ENCODE assay signal across 1 cellular context in the genomic region with DNA sequence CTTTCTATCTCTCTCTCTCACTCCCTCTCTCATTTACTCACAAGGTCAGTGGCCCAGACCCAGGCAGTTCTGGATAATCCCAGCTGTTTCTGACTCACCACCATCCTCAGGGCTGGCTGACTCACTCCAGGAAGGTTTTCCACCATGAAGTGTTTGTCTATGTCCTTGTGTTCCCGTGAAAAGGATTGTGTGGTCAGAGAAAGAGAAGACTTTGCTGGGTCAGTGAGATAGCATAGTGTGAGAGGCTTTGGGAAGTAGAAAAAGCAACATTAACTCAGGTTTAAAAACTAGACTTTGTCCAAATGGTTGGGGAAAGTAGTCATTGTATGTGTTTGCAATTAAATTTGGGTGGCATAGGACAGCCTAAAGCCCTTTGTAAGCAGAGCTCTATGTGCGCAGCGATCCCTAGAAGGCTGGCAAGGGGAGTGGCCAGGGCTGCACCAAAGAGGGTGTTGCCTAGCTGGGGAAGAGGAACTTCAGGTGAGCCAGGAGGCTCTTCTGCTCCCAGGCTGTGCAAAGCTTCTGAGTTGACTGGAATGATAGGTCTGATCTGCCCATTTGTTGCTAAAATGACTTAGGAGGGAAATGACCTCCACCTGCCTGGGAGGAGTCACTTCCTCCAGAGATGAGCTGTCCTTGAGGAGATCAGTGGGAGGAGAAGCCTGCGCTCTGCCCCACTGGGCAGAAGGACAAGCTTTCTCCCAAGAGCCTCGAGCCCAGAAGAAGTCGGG.
TF ChIP-seq lines count a peak whose summit lies in the region.

No MANE protein-coding gene starts in this region.

TF ChIP-seq in HepG2, 621 proteins besides CTCF, POLR2A, EP300 and RAD21 (continues in another document):
- TF ChIP-seq, protein P1, sequence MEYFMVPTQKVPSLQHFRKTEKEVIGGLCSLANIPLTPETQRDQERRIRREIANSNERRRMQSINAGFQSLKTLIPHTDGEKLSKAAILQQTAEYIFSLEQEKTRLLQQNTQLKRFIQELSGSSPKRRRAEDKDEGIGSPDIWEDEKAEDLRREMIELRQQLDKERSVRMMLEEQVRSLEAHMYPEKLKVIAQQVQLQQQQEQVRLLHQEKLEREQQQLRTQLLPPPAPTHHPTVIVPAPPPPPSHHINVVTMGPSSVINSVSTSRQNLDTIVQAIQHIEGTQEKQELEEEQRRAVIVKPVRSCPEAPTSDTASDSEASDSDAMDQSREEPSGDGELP (IDR thresholded peaks at IDR 0.05; ENCODE audit: borderline replicate concordance, low read depth): peak; percentile 90
- TF ChIP-seq JUNB (CRISPR knock-in tag; IDR thresholded peaks at IDR 0.05; ENCODE audit: borderline replicate concordance) (0 out of 2 replicates have a peak, but pooled peaks have one; percentile 50), ZNF589 (CRISPR knock-in tag; conservative IDR thresholded peaks at IDR 0.05) (no peak), PHF21A (CRISPR knock-in tag; IDR thresholded peaks at IDR 0.05) (peak; percentile 17; the same call in 1 of the 2 replicates), PCBP2 (optimal IDR thresholded peaks at IDR 0.05; ENCODE audit: low read depth, low read length, poor library complexity, severe bottlenecking) (no peak), ZNF44 (CRISPR knock-in tag; IDR thresholded peaks at IDR 0.05) (no peak), HOXD1 (CRISPR knock-in tag; IDR thresholded peaks at IDR 0.05) (no peak), HMG20A (CRISPR knock-in tag; IDR thresholded peaks at IDR 0.05; ENCODE audit: borderline replicate concordance) (peak; percentile 61), FOXK1 (CRISPR knock-in tag; IDR thresholded peaks at IDR 0.05; ENCODE audit: borderline replicate concordance, low read depth) (no peak), FOSL2 (CRISPR knock-in tag; IDR thresholded peaks at IDR 0.05) (peak; percentile 96), ZNF263 (CRISPR knock-in tag; IDR thresholded peaks at IDR 0.05) (peak; percentile 28; the same call in 1 of the 2 replicates), ZNF350 (CRISPR knock-in tag; IDR thresholded peaks at IDR 0.05; ENCODE audit: borderline replicate concordance, low read depth) (0 out of 2 replicates have a peak, but pooled peaks have one; percentile 10), BCL6 (CRISPR knock-in tag; IDR thresholded peaks at IDR 0.05) (peak; percentile 20; the same call in 1 of the 2 replicates), CHCHD3 (CRISPR knock-in tag; IDR thresholded peaks at IDR 0.05) (no peak), POLR2AphosphoS5 (IDR thresholded peaks at IDR 0.05; ENCODE audit: low read depth, low read length) (no peak), FOSL1 (CRISPR knock-in tag; IDR thresholded peaks at IDR 0.05; ENCODE audit: borderline replicate concordance) (peak; percentile 71), ZNF558 (CRISPR knock-in tag; IDR thresholded peaks at IDR 0.05; ENCODE audit: borderline replicate concordance) (no peak), ZNF615 (CRISPR knock-in tag; IDR thresholded peaks at IDR 0.05; ENCODE audit: borderline replicate concordance) (no peak), ELF3 (CRISPR knock-in tag; IDR thresholded peaks at IDR 0.05) (peak; percentile 56; the same call in 1 of the 2 replicates), ATF7 (IDR thresholded peaks at IDR 0.05) (no peak), ATF7 (CRISPR knock-in tag; IDR thresholded peaks at IDR 0.05) (no peak)
- TF ChIP-seq, protein P2, sequence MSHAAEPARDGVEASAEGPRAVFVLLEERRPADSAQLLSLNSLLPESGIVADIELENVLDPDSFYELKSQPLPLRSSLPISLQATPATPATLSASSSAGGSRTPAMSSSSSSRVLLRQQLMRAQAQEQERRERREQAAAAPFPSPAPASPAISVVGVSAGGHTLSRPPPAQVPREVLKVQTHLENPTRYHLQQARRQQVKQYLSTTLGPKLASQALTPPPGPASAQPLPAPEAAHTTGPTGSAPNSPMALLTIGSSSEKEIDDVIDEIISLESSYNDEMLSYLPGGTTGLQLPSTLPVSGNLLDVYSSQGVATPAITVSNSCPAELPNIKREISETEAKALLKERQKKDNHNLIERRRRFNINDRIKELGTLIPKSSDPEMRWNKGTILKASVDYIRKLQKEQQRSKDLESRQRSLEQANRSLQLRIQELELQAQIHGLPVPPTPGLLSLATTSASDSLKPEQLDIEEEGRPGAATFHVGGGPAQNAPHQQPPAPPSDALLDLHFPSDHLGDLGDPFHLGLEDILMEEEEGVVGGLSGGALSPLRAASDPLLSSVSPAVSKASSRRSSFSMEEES (CRISPR knock-in tag; IDR thresholded peaks at IDR 0.05): no peak
- TF ChIP-seq, protein P3, sequence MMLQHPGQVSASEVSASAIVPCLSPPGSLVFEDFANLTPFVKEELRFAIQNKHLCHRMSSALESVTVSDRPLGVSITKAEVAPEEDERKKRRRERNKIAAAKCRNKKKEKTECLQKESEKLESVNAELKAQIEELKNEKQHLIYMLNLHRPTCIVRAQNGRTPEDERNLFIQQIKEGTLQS (CRISPR knock-in tag; IDR thresholded peaks at IDR 0.05): peak; percentile 80
- TF ChIP-seq, protein P4, sequence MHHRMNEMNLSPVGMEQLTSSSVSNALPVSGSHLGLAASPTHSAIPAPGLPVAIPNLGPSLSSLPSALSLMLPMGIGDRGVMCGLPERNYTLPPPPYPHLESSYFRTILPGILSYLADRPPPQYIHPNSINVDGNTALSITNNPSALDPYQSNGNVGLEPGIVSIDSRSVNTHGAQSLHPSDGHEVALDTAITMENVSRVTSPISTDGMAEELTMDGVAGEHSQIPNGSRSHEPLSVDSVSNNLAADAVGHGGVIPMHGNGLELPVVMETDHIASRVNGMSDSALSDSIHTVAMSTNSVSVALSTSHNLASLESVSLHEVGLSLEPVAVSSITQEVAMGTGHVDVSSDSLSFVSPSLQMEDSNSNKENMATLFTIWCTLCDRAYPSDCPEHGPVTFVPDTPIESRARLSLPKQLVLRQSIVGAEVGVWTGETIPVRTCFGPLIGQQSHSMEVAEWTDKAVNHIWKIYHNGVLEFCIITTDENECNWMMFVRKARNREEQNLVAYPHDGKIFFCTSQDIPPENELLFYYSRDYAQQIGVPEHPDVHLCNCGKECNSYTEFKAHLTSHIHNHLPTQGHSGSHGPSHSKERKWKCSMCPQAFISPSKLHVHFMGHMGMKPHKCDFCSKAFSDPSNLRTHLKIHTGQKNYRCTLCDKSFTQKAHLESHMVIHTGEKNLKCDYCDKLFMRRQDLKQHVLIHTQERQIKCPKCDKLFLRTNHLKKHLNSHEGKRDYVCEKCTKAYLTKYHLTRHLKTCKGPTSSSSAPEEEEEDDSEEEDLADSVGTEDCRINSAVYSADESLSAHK (CRISPR knock-in tag; IDR thresholded peaks at IDR 0.05; ENCODE audit: borderline replicate concordance): no peak
- TF ChIP-seq, protein P5, sequence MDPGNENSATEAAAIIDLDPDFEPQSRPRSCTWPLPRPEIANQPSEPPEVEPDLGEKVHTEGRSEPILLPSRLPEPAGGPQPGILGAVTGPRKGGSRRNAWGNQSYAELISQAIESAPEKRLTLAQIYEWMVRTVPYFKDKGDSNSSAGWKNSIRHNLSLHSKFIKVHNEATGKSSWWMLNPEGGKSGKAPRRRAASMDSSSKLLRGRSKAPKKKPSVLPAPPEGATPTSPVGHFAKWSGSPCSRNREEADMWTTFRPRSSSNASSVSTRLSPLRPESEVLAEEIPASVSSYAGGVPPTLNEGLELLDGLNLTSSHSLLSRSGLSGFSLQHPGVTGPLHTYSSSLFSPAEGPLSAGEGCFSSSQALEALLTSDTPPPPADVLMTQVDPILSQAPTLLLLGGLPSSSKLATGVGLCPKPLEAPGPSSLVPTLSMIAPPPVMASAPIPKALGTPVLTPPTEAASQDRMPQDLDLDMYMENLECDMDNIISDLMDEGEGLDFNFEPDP (CRISPR knock-in tag; conservative IDR thresholded peaks at IDR 0.05): no peak
- TF ChIP-seq, protein P6, sequence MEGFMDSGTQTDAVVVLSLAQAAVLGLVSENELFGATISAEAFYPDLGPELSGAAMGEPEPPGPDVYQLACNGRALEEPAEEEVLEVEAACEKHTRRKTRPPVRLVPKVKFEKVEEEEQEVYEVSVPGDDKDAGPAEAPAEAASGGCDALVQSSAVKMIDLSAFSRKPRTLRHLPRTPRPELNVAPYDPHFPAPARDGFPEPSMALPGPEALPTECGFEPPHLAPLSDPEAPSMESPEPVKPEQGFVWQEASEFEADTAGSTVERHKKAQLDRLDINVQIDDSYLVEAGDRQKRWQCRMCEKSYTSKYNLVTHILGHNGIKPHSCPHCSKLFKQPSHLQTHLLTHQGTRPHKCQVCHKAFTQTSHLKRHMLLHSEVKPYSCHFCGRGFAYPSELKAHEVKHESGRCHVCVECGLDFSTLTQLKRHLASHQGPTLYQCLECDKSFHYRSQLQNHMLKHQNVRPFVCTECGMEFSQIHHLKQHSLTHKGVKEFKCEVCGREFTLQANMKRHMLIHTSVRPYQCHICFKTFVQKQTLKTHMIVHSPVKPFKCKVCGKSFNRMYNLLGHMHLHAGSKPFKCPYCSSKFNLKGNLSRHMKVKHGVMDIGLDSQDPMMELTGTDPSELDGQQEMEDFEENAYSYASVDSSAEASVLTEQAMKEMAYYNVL (CRISPR knock-in tag; IDR thresholded peaks at IDR 0.05; ENCODE audit: borderline replicate concordance): 0 out of 2 replicates have a peak, but pooled peaks have one; percentile 37
- TF ChIP-seq, protein P7, sequence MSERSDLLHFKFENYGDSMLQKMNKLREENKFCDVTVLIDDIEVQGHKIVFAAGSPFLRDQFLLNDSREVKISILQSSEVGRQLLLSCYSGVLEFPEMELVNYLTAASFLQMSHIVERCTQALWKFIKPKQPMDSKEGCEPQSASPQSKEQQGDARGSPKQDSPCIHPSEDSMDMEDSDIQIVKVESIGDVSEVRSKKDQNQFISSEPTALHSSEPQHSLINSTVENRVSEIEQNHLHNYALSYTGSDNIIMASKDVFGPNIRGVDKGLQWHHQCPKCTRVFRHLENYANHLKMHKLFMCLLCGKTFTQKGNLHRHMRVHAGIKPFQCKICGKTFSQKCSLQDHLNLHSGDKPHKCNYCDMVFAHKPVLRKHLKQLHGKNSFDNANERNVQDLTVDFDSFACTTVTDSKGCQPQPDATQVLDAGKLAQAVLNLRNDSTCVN (CRISPR knock-in tag; IDR thresholded peaks at IDR 0.05; ENCODE audit: borderline replicate concordance): peak; percentile 97
- TF ChIP-seq, protein P8, sequence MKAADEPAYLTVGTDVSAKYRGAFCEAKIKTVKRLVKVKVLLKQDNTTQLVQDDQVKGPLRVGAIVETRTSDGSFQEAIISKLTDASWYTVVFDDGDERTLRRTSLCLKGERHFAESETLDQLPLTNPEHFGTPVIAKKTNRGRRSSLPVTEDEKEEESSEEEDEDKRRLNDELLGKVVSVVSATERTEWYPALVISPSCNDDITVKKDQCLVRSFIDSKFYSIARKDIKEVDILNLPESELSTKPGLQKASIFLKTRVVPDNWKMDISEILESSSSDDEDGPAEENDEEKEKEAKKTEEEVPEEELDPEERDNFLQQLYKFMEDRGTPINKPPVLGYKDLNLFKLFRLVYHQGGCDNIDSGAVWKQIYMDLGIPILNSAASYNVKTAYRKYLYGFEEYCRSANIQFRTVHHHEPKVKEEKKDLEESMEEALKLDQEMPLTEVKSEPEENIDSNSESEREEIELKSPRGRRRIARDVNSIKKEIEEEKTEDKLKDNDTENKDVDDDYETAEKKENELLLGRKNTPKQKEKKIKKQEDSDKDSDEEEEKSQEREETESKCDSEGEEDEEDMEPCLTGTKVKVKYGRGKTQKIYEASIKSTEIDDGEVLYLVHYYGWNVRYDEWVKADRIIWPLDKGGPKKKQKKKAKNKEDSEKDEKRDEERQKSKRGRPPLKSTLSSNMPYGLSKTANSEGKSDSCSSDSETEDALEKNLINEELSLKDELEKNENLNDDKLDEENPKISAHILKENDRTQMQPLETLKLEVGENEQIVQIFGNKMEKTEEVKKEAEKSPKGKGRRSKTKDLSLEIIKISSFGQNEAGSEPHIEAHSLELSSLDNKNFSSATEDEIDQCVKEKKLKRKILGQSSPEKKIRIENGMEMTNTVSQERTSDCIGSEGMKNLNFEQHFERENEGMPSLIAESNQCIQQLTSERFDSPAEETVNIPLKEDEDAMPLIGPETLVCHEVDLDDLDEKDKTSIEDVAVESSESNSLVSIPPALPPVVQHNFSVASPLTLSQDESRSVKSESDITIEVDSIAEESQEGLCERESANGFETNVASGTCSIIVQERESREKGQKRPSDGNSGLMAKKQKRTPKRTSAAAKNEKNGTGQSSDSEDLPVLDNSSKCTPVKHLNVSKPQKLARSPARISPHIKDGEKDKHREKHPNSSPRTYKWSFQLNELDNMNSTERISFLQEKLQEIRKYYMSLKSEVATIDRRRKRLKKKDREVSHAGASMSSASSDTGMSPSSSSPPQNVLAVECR (CRISPR knock-in tag; IDR thresholded peaks at IDR 0.05; ENCODE audit: borderline replicate concordance): 0 out of 2 replicates have a peak, but pooled peaks have one; percentile 20
- TF ChIP-seq, protein P9, sequence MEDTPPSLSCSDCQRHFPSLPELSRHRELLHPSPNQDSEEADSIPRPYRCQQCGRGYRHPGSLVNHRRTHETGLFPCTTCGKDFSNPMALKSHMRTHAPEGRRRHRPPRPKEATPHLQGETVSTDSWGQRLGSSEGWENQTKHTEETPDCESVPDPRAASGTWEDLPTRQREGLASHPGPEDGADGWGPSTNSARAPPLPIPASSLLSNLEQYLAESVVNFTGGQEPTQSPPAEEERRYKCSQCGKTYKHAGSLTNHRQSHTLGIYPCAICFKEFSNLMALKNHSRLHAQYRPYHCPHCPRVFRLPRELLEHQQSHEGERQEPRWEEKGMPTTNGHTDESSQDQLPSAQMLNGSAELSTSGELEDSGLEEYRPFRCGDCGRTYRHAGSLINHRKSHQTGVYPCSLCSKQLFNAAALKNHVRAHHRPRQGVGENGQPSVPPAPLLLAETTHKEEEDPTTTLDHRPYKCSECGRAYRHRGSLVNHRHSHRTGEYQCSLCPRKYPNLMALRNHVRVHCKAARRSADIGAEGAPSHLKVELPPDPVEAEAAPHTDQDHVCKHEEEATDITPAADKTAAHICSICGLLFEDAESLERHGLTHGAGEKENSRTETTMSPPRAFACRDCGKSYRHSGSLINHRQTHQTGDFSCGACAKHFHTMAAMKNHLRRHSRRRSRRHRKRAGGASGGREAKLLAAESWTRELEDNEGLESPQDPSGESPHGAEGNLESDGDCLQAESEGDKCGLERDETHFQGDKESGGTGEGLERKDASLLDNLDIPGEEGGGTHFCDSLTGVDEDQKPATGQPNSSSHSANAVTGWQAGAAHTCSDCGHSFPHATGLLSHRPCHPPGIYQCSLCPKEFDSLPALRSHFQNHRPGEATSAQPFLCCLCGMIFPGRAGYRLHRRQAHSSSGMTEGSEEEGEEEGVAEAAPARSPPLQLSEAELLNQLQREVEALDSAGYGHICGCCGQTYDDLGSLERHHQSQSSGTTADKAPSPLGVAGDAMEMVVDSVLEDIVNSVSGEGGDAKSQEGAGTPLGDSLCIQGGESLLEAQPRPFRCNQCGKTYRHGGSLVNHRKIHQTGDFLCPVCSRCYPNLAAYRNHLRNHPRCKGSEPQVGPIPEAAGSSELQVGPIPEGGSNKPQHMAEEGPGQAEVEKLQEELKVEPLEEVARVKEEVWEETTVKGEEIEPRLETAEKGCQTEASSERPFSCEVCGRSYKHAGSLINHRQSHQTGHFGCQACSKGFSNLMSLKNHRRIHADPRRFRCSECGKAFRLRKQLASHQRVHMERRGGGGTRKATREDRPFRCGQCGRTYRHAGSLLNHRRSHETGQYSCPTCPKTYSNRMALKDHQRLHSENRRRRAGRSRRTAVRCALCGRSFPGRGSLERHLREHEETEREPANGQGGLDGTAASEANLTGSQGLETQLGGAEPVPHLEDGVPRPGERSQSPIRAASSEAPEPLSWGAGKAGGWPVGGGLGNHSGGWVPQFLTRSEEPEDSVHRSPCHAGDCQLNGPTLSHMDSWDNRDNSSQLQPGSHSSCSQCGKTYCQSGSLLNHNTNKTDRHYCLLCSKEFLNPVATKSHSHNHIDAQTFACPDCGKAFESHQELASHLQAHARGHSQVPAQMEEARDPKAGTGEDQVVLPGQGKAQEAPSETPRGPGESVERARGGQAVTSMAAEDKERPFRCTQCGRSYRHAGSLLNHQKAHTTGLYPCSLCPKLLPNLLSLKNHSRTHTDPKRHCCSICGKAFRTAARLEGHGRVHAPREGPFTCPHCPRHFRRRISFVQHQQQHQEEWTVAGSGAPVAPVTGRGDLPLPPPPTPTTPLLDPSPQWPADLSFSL (CRISPR knock-in tag; IDR thresholded peaks at IDR 0.05): peak; percentile 30; the same call in 1 of the 2 replicates
